12 cellular contexts compared by ENCODE assay signal in genomic region chr1:151728151-151728711, GRCh38.
DNase-seq lines count a peak whose midpoint lies in the region; ATAC-seq lines count a peak whose summit lies in the region.
"Had no signal": no experiment of that assay in that cellular context is flagged by ENCODE, and none has a peak within 500 bp of the region (broad histone marks: within the 10 kb centered on the region; RNA-seq: fewer than 3 reads in every experiment).

No MANE protein-coding gene starts in this region.

- H3K4me1 ChIP-seq in ACC112 (ENCODE audit: control insufficient read depth, insufficient read depth, low read length, unreplicated experiment) (peaks cover 3% of the 10 kb centered on the region), muscle layer of colon (ENCODE audit: insufficient read depth, low read length) (peaks cover 7% of the 10 kb centered on the region)

- no peak for ATAC-seq in GM18867 (IDR thresholded peaks at IDR 0.05; ENCODE audit: unreplicated experiment)

- peak overlapping the region; percentile 50 for H3K9ac ChIP-seq in muscle layer of colon (ENCODE audit: low read length)

- no peaks in the 10 kb centered on the region for H3K9me3 ChIP-seq in muscle layer of colon (ENCODE audit: low read length)
- H3K9me3 ChIP-seq: ovary had no signal

- DNase-seq in NCI-H446 treated with DMSO at 0.1 percent for 48 hours (lab: John Stamatoyannopoulos, UW) (peak; percentile 87), fibroblast of peridontal ligament (ENCODE audit: extremely low read depth) (peak; percentile 73), SKM-1 (lab: John Stamatoyannopoulos, UW; ENCODE audit: unreplicated experiment) (no peak)
- DNase-seq in NK-92 treated with Interleukin-12 subunit alpha and Interleukin-12 subunit beta, amount 100 ng/mL, for 24 hours (lab: John Stamatoyannopoulos, UW) = no peak
- DNase-seq in activated T-cell treated with anti-CD3 and anti-CD28 coated beads, Interleukin-2, amount 50 U/mL, for 48 hours = no peak
- DNase-seq: KBM-7; SIG-M5; stimulated activated naive CD4-positive, alpha-beta T cell treated with Interleukin-2 at 50 U/mL for 16 hours had no signal

- no peak overlapping the region for H3K27ac ChIP-seq in ACC112 (ENCODE audit: low read depth, low read length)
- H3K27ac ChIP-seq in muscle layer of colon (ENCODE audit: low read depth, low read length) = peak overlapping the region; percentile 59

- no peaks in the 10 kb centered on the region for H3K79me2 ChIP-seq in ACC112 (ENCODE audit: control insufficient read depth, insufficient read depth, low read length, unreplicated experiment)

- peak overlapping the region; percentile 52; the same call in 1 of the 2 replicates for H3K4me3 ChIP-seq in ACC112 (ENCODE audit: low read depth, low read length)
- H3K4me3 ChIP-seq in muscle layer of colon (ENCODE audit: low read depth in 1 of 2, low read length in 2 of 2) = peak overlapping the region in 1 of 2 donors; percentile 10
- H3K4me3 ChIP-seq: ovary had no signal

- peak overlapping the region; percentile 40 for H2AFZ ChIP-seq in ACC112 (ENCODE audit: low read length, unreplicated experiment)

- H3K36me3 ChIP-seq in ACC112 (ENCODE audit: insufficient read depth, low read length) (no peaks in the 10 kb centered on the region), muscle layer of colon (ENCODE audit: insufficient read depth, low read length) (no peaks in the 10 kb centered on the region)
- H3K36me3 ChIP-seq: ovary had no signal

- H3K27me3 ChIP-seq in ACC112 (ENCODE audit: insufficient read depth, low read length) (peaks cover 38% of the 10 kb centered on the region), muscle layer of colon (ENCODE audit: control insufficient read depth in 1 of 2, insufficient read depth in 2 of 2, low read length in 2 of 2) (peaks cover 0 to 5% of the 10 kb centered on the region in 2 donors)
- H3K27me3 ChIP-seq: ovary had no signal

Comparison
In these comparisons a context has a peak if more than half of its experiments do, and no peak if none do; other contexts are left out.
1. DNase-seq: peak in NCI-H446 treated with DMSO at 0.1 percent for 48 hours (single experiment) and fibroblast of peridontal ligament (single experiment); none in SKM-1 (single experiment), NK-92 treated with Interleukin-12 subunit alpha and Interleukin-12 subunit beta, amount 100 ng/mL, for 24 hours (single experiment) and activated T-cell treated with anti-CD3 and anti-CD28 coated beads, Interleukin-2, amount 50 U/mL, for 48 hours (0 of 2).